Comparison of ENCODE assay signal across 28 cellular contexts in genomic region chr5:126335871-126336270, GRCh38.
DNase-seq lines count a peak whose midpoint lies in the region; ATAC-seq and TF ChIP-seq lines count a peak whose summit lies in the region.
"Had no signal": no experiment of that assay in that cellular context is flagged by ENCODE, and none has a peak within 500 bp of the region (broad histone marks: within the 10 kb centered on the region; RNA-seq: fewer than 3 reads in every experiment).

No MANE protein-coding gene starts in this region.

- H3K4me1 Mint-ChIP-seq in progenitor cell of endocrine pancreas (ENCODE audit: low read depth) = peaks cover 45% of the 10 kb centered on the region
- H3K4me1 Mint-ChIP-seq: CD4-positive, alpha-beta memory T cell; immature natural killer cell had no signal

- DNase-seq in GM03348 (ENCODE audit: low spot score) = peak; percentile 46
- peak; percentile 37 for DNase-seq in SK-N-MC (ENCODE audit: low read depth, low spot score)
- peak; percentile 39 to 59 for DNase-seq in fibroblast of lung (ENCODE audit: low read depth in 2 of 2)
- DNase-seq in progenitor cell of endocrine pancreas (ENCODE audit: low spot score, unreplicated experiment) = no peak
- DNase-seq in LoVo (ENCODE audit: low spot score) = no peak
- no peak for DNase-seq in OCI-LY7 (ENCODE audit: low spot score)
- no peak for DNase-seq in erythroblast (lab: John Stamatoyannopoulos, UW)
- DNase-seq: activated CD8-positive, alpha-beta T cell treated with anti-CD3 and anti-CD28 coated beads for 36 hours; activated effector memory CD4-positive, alpha-beta T cell treated with Interleukin-2 at 50 U/mL for 16 hours; brain microvascular endothelial cell; CD4-positive, alpha-beta memory T cell; H9; hippocampal formation; immature natural killer cell; NCI-H1105; NCI-H187 treated with DMSO at 0.1 percent for 48 hours; NCI-H226; NCI-H82; psoas muscle; stimulated activated naive CD8-positive, alpha-beta T cell treated with anti-CD3 and anti-CD28 coated beads, Interleukin-15, Interleukin-2, amounts not matched to agents 100 U/mL and 50 U/mL, for 24 hours; T-helper 17 cell; uterus had no signal

- BruUV-seq in OCI-LY7 (replicated peaks; lab: Mats Ljungman, UMichigan) = no TSS peak

- no peaks in the 10 kb centered on the region for H3K36me3 ChIP-seq in SK-N-MC (ENCODE audit: insufficient read depth, low read length)
- no peaks in the 10 kb centered on the region for H3K36me3 ChIP-seq in fibroblast of lung (ENCODE audit: control insufficient read depth, insufficient read depth, low read length)
- H3K36me3 ChIP-seq in OCI-LY7 (ENCODE audit: insufficient read depth, low read length) = no peaks in the 10 kb centered on the region
- H3K36me3 ChIP-seq: brain microvascular endothelial cell, gastroesophageal sphincter, thoracic aorta, uterus had no signal

- POLR2A ChIA-PET in OCI-LY7 (lab: Charles Lee) = no interaction called here

- H3K9me3 ChIP-seq in SK-N-MC (ENCODE audit: low read depth, low read length) = no peaks in the 10 kb centered on the region
- H3K9me3 ChIP-seq in fibroblast of lung (ENCODE audit: control insufficient read depth, insufficient read depth, low read depth, low read length) = no peaks in the 10 kb centered on the region
- H3K9me3 ChIP-seq in OCI-LY7 (ENCODE audit: low read length) = no peaks in the 10 kb centered on the region
- H3K9me3 ChIP-seq: gastroesophageal sphincter, psoas muscle, thoracic aorta, uterus had no signal

- CTCF ChIA-PET in OCI-LY7 (lab: Charles Lee; ENCODE audit: unreplicated experiment) = no interaction called here

- H3K9ac ChIP-seq in SK-N-MC (ENCODE audit: insufficient read length) = no peak overlapping the region
- no peak overlapping the region for H3K9ac ChIP-seq in fibroblast of lung (ENCODE audit: insufficient read depth, low read length)

- H3K4me3 ChIP-seq in SK-N-MC (peak overlapping the region; percentile 54), fibroblast of lung (replicated peaks in 1 of 4; ENCODE audit: control extremely low read depth in 1 of 4, insufficient read depth in 1 of 4, low read depth in 3 of 4, low read length in 4 of 4) (no peak overlapping the region), OCI-LY7 (ENCODE audit: low read depth, low read length, poor library complexity, severe bottlenecking) (no peak overlapping the region)
- H3K4me3 ChIP-seq: gastroesophageal sphincter, psoas muscle, thoracic aorta, uterus had no signal

- peak overlapping the region; percentile 91 for H3K27ac Mint-ChIP-seq in progenitor cell of endocrine pancreas
- H3K27ac Mint-ChIP-seq: activated CD8-positive, alpha-beta T cell treated with anti-CD3 and anti-CD28 coated beads for 36 hours; CD4-positive, alpha-beta memory T cell; H9; immature natural killer cell; T-helper 17 cell had no signal

- no peak overlapping the region for H3K4me3 Mint-ChIP-seq in progenitor cell of endocrine pancreas (ENCODE audit: low read depth)
- H3K4me3 Mint-ChIP-seq: activated CD8-positive, alpha-beta T cell treated with anti-CD3 and anti-CD28 coated beads for 36 hours; CD4-positive, alpha-beta memory T cell; H9; immature natural killer cell; T-helper 17 cell had no signal

- H3K79me2 ChIP-seq in fibroblast of lung (ENCODE audit: control insufficient read depth, insufficient read depth, low read length) (no peaks in the 10 kb centered on the region), OCI-LY7 (ENCODE audit: insufficient read depth, low read depth, low read length) (no peaks in the 10 kb centered on the region)

- no peaks in the 10 kb centered on the region for H3K9me3 Mint-ChIP-seq in progenitor cell of endocrine pancreas (ENCODE audit: low read depth)
- H3K9me3 Mint-ChIP-seq: activated CD8-positive, alpha-beta T cell treated with anti-CD3 and anti-CD28 coated beads for 36 hours; CD4-positive, alpha-beta memory T cell; H9; immature natural killer cell had no signal

- no peaks in the 10 kb centered on the region for H3K27me3 ChIP-seq in fibroblast of lung (ENCODE audit: control insufficient read depth, insufficient read depth, low read length)
- H3K27me3 ChIP-seq: brain microvascular endothelial cell, gastroesophageal sphincter, uterus had no signal

- ATAC-seq in HG02571 (IDR thresholded peaks at IDR 0.05; ENCODE audit: unreplicated experiment) = no peak
- ATAC-seq: activated CD8-positive, alpha-beta T cell treated with anti-CD3 and anti-CD28 coated beads for 36 hours; gastroesophageal sphincter; left lobe of liver; psoas muscle; stimulated activated naive CD8-positive, alpha-beta T cell treated with anti-CD3 and anti-CD28 coated beads, Interleukin-15, Interleukin-2, amounts not matched to agents 100 U/mL and 50 U/mL, for 24 hours; T-helper 17 cell had no signal

- H4K20me1 ChIP-seq in fibroblast of lung (ENCODE audit: control insufficient read depth, extremely low read depth, insufficient read depth, low read length) (no peaks in the 10 kb centered on the region), OCI-LY7 (ENCODE audit: insufficient read depth, low read length) (no peaks in the 10 kb centered on the region)

- H3K27me3 Mint-ChIP-seq in progenitor cell of endocrine pancreas = no peaks in the 10 kb centered on the region
- H3K27me3 Mint-ChIP-seq: activated CD8-positive, alpha-beta T cell treated with anti-CD3 and anti-CD28 coated beads for 36 hours had no signal

- H3K4me1 ChIP-seq in fibroblast of lung (ENCODE audit: control insufficient read depth, extremely low read depth, insufficient read depth, low read length) (no peaks in the 10 kb centered on the region), OCI-LY7 (ENCODE audit: insufficient read depth, low read length, poor library complexity, severe bottlenecking) (no peaks in the 10 kb centered on the region)
- H3K4me1 ChIP-seq: psoas muscle, uterus had no signal

- no peak for TF ChIP-seq POLR2A in erythroblast (IDR thresholded peaks at IDR 0.05; ENCODE audit: low read length)

- no peak overlapping the region for H2AFZ ChIP-seq in fibroblast of lung (ENCODE audit: low read length)
- no peak overlapping the region for H2AFZ ChIP-seq in OCI-LY7 (ENCODE audit: low read length)

- no peaks in the 10 kb centered on the region for H3K9me2 ChIP-seq in OCI-LY7 (ENCODE audit: insufficient read depth, low read length)

- intact Hi-C loops in OCI-LY7 (cut with micrococcal nuclease; ENCODE audit: unreplicated experiment) = loop anchor here (5.0 kb wide), 3 partner anchors 316 to 976 kb away; no protein-coding TSS in a partner anchor

- H3K4me2 ChIP-seq in fibroblast of lung (ENCODE audit: extremely low read depth, insufficient read depth, low read length) (no peak overlapping the region), OCI-LY7 (ENCODE audit: low read length) (no peak overlapping the region)

- H3K27ac ChIP-seq in SK-N-MC (peak overlapping the region; percentile 29; the same call in 1 of the 2 replicates), fibroblast of lung (ENCODE audit: insufficient read depth, low read length) (no peak overlapping the region), OCI-LY7 (ENCODE audit: low read depth, low read length, poor library complexity, severe bottlenecking) (no peak overlapping the region)
- H3K27ac ChIP-seq: brain microvascular endothelial cell, epithelial cell of prostate, gastroesophageal sphincter, psoas muscle, RWPE1, thoracic aorta, uterus had no signal

- no peaks in the 10 kb centered on the region for H3K36me3 Mint-ChIP-seq in progenitor cell of endocrine pancreas (ENCODE audit: insufficient read depth)
- H3K36me3 Mint-ChIP-seq: CD4-positive, alpha-beta memory T cell; immature natural killer cell had no signal

- TF ChIP-seq CTCF in fibroblast of lung (conservative IDR thresholded peaks at IDR 0.05 in 1 of 2, IDR thresholded peaks at IDR 0.05 in 1 of 2; ENCODE audit: low read depth in 1 of 2, low read length in 2 of 2) = no peak
- TF ChIP-seq CTCF in progenitor cell of endocrine pancreas (IDR thresholded peaks at IDR 0.05; ENCODE audit: unreplicated experiment) = no peak
- no peak for TF ChIP-seq CTCF in OCI-LY7 (conservative IDR thresholded peaks at IDR 0.05; ENCODE audit: low read length)

Comparison
In these comparisons a context has a peak if more than half of its experiments do, and no peak if none do; other contexts are left out.
1. DNase-seq: peak in GM03348 (single experiment), SK-N-MC (single experiment) and fibroblast of lung (2 of 2); none in progenitor cell of endocrine pancreas (single experiment), LoVo (single experiment), OCI-LY7 (single experiment) and erythroblast (0 of 2).